ENCODE assay signal across 6 cellular contexts in the genomic region with DNA sequence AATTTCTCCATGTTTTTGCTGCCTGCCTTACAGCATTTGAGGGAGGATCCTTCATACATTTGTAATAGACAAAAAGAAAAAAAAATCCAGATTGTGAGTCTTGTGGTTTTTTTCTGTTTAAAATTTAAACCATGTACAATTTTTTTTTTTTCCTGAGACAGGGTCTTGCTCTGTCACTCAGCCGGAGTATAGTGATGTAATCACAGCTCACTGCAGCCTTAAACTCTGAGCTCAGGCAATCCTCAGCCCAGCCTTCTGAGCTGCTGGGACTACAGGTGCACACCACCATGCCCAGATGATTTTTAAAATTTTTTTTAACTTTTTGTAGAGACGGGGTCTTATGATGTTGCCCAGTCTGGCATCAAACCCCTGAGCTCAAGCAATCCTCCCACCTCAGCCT.
"Had no signal": no experiment of that assay in that cellular context is flagged by ENCODE, and none has a peak within 500 bp of the region (broad histone marks: within the 10 kb centered on the region; RNA-seq: fewer than 3 reads in every experiment).

No MANE protein-coding gene starts in this region.

- H3K9me3 ChIP-seq: HAP-1 had no signal

- H2AFZ ChIP-seq: GM23248 had no signal

- H3K4me3 ChIP-seq: GM23248, HAP-1 had no signal

- H3K36me3 ChIP-seq: HAP-1 had no signal

- H3K27ac ChIP-seq: GM23248 had no signal

- DNase-seq: GM23248, GOT3, H7, HFFc6, KBM-7 had no signal

- H3K4me1 ChIP-seq: HAP-1 had no signal

- H3K9ac ChIP-seq: GM23248 had no signal
